In the genomic region with DNA sequence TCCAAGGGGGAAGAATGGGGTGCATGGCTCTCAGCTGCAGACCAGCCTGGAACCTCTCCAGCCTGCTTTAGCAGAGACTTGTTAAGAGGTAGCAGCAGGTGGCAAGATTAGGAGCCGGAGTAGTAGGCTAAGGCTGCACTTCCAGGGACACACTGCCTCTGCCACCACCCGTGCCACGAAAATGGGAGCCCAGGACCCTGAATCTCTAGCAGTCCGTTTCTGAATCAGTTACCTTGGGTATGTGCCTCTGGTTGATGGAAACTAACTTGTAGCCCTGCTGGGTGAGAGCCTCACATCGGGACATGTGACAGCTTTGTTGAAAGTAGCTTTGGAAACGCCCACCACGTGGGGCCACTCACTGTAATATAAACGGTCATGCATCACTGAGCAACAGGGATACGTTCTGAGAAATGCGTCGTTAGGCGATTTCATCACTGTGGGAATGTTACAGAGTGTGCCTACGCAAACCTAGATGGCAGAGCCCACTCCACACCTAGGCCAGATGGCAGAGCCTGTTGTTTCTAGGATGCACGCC, we compare ENCODE assay signal across 10 cellular contexts. TPM values are rescaled to one million over a fixed set of nuclear protein-coding genes. Genes with fewer than 3 reads are reported as not detected.
DNase-seq lines count a peak whose midpoint lies in the region; ATAC-seq and TF ChIP-seq lines count a peak whose summit lies in the region.
"Had no signal": no experiment of that assay in that cellular context is flagged by ENCODE, and none has a peak within 500 bp of the region (broad histone marks: within the 10 kb centered on the region; RNA-seq: fewer than 3 reads in every experiment).

No MANE protein-coding gene starts in this region.

- H3K79me2 ChIP-seq in smooth muscle cell (ENCODE audit: low read depth), result peaks cover 10% of the 10 kb centered on the region
- H3K79me2 ChIP-seq in GM23338 (replicated peaks; ENCODE audit: insufficient read depth), result no peaks in the 10 kb centered on the region

- no peak overlapping the region for H3K23ac ChIP-seq in IMR-90 (ENCODE audit: low read depth, low read length)

- peaks cover 13% of the 10 kb centered on the region for H3K27me3 Mint-ChIP-seq in endodermal cell (ENCODE audit: insufficient read depth)
- peaks cover 13% of the 10 kb centered on the region for H3K27me3 Mint-ChIP-seq in GM23338 (ENCODE audit: insufficient read depth, low read depth, poor library complexity)

- no peak for TF ChIP-seq RAD21 in IMR-90 (IDR thresholded peaks at IDR 0.05; ENCODE audit: low read length)

- H3K9me3 ChIP-seq in IMR-90 (ENCODE audit: control insufficient read depth, insufficient read depth, low read length) (no peaks in the 10 kb centered on the region), endodermal cell (ENCODE audit: control insufficient read depth, low read length) (no peaks in the 10 kb centered on the region), smooth muscle cell (replicated peaks; ENCODE audit: low read depth) (no peaks in the 10 kb centered on the region)

- no peak overlapping the region for H3K4me2 ChIP-seq in IMR-90 (ENCODE audit: low read depth, low read length)
- H3K4me2 ChIP-seq in smooth muscle cell, result peak overlapping the region; percentile 31
- no peak overlapping the region for H3K4me2 ChIP-seq in GM23338

- no peak overlapping the region for H4K5ac ChIP-seq in IMR-90 (ENCODE audit: low read depth, low read length)

- H3K36me3 ChIP-seq in IMR-90 (ENCODE audit: control insufficient read depth, insufficient read depth, low read length) (peaks cover 7% of the 10 kb centered on the region; the same call in 1 of the 2 replicates), endodermal cell (ENCODE audit: control insufficient read depth, insufficient read depth, low read length) (no peaks in the 10 kb centered on the region), smooth muscle cell (ENCODE audit: low read depth) (no peaks in the 10 kb centered on the region), GM23338 (ENCODE audit: insufficient read depth) (no peaks in the 10 kb centered on the region)

- H3K27ac ChIP-seq in IMR-90 (ENCODE audit: insufficient read depth, low read length) (no peak overlapping the region), endodermal cell (ENCODE audit: low read depth, low read length) (peak overlapping the region; percentile 19), smooth muscle cell (ENCODE audit: low read depth) (no peak overlapping the region), GM23338 (ENCODE audit: low read depth) (no peak overlapping the region)

- H3K9ac ChIP-seq in IMR-90 (ENCODE audit: low read depth, low read length) (no peak overlapping the region), endodermal cell (ENCODE audit: extremely low read depth, low read length, poor library complexity, severe bottlenecking) (no peak overlapping the region), smooth muscle cell (ENCODE audit: low read depth) (no peak overlapping the region)

- POLR2A ChIA-PET in IMR-90 (lab: Charles Lee; ENCODE audit: unreplicated experiment), result no interaction called here

- H3K14ac ChIP-seq in IMR-90 (replicated peaks; ENCODE audit: low read depth, low read length), result no peak overlapping the region

- no peak for TF ChIP-seq POLR2A in IMR-90 (IDR thresholded peaks at IDR 0.05; ENCODE audit: low read depth, low read length)

- 0 out of 2 replicates have a peak, but pooled peaks cover 4% of the 10 kb centered on the region for H3K9me1 ChIP-seq in IMR-90 (ENCODE audit: insufficient read depth, low read length)

- CTCF ChIA-PET in IMR-90 (lab: Yijun Ruan, JAX), result no interaction called here

- H3F3A ChIP-seq in smooth muscle cell (ENCODE audit: low read depth), result peaks cover 8% of the 10 kb centered on the region
- H3F3A ChIP-seq in GM23338 (replicated peaks; ENCODE audit: low read depth), result no peaks in the 10 kb centered on the region

- H3K4me3 ChIP-seq in IMR-90 (ENCODE audit: insufficient read depth, low read depth, low read length) (no peak overlapping the region), endodermal cell (ENCODE audit: low read length) (no peak overlapping the region), smooth muscle cell (no peak overlapping the region), GM23338 (no peak overlapping the region)

- no peak for TF ChIP-seq CTCF in IMR-90 (conservative IDR thresholded peaks at IDR 0.05; ENCODE audit: low read depth, low read length)
- no peak for TF ChIP-seq CTCF in endodermal cell (conservative IDR thresholded peaks at IDR 0.05)
- TF ChIP-seq CTCF in smooth muscle cell (IDR thresholded peaks at IDR 0.05; ENCODE audit: borderline replicate concordance, insufficient read depth, poor library complexity, severe bottlenecking), result no peak
- TF ChIP-seq CTCF in GM23338 (conservative IDR thresholded peaks at IDR 0.05; ENCODE audit: low read depth in 2 of 2), result no peak

- no peak overlapping the region for H2BK20ac ChIP-seq in IMR-90 (ENCODE audit: low read depth, low read length)

- ATAC-seq in IMR-90 (ENCODE audit: low read depth), result peak; percentile 64
- no peak for ATAC-seq in GM23338

- H3K79me1 ChIP-seq in IMR-90 (ENCODE audit: low read depth in 1 of 2, low read length in 2 of 2), result peaks cover 3 to 8% of the 10 kb centered on the region in 2 experiments; a peak in 2 of 4 replicates

- H3K4me1 Mint-ChIP-seq in endodermal cell, result peaks cover 17% of the 10 kb centered on the region
- H3K4me1 Mint-ChIP-seq in GM23338, result peaks cover 5% of the 10 kb centered on the region

- no peak overlapping the region for H3K4me3 Mint-ChIP-seq in endodermal cell
- no peak overlapping the region for H3K4me3 Mint-ChIP-seq in GM23338

- H3K9me3 Mint-ChIP-seq in endodermal cell, result no peaks in the 10 kb centered on the region
- H3K9me3 Mint-ChIP-seq in GM23338, result no peaks in the 10 kb centered on the region

- no peaks in the 10 kb centered on the region for H3K27me3 ChIP-seq in IMR-90 (ENCODE audit: control insufficient read depth, insufficient read depth, low read length)
- H3K27me3 ChIP-seq in endodermal cell (ENCODE audit: control insufficient read depth, insufficient read depth, low read length, poor library complexity, severe bottlenecking), result no peaks in the 10 kb centered on the region
- no peaks in the 10 kb centered on the region for H3K27me3 ChIP-seq in smooth muscle cell (ENCODE audit: low read depth)
- H3K27me3 ChIP-seq in GM23338 (ENCODE audit: insufficient read depth), result no peaks in the 10 kb centered on the region

- H4K8ac ChIP-seq in IMR-90 (ENCODE audit: low read depth in 2 of 2, low read length in 2 of 2), result no peak overlapping the region

- no peaks in the 10 kb centered on the region for H3K9me2 ChIP-seq in GM23338 (ENCODE audit: insufficient read depth)

- H3K56ac ChIP-seq in IMR-90 (ENCODE audit: extremely low read depth, insufficient read depth, low read length), result no peak overlapping the region

- H2BK15ac ChIP-seq in IMR-90 (ENCODE audit: low read depth, low read length), result no peak overlapping the region

- WGBS in IMR-90 (ENCODE audit: extremely low coverage in 2 of 2, insufficient read length in 1 of 2), 2 experiments, result 29% methylated on average over 6 of the region's 14 CpGs; no CpG with 5 or more reads in 1 of the 2 experiments
- WGBS in endodermal cell (ENCODE audit: insufficient coverage in 1 of 2, insufficient read length in 1 of 2), 2 experiments, result 79 to 83% methylated on average over 14 of the region's 14 CpGs
- WGBS in smooth muscle cell (ENCODE audit: low lambda C conversion rate), result 53% methylated on average over 14 of the region's 14 CpGs

- peak overlapping the region; percentile 33 for H2AK9ac ChIP-seq in IMR-90 (replicated peaks; ENCODE audit: low read depth, low read length, poor library complexity)

- BruUV-seq in IMR-90 (replicated peaks; lab: Mats Ljungman, UMichigan), result no TSS peak

- H3K27ac Mint-ChIP-seq in endodermal cell (no peak overlapping the region), GM23338 (no peak overlapping the region)

- in situ Hi-C loops in IMR-90 (cut with MboI; ENCODE audit: low sequenced_read_pairs), result no loop called here

- H3K18ac ChIP-seq in IMR-90 (ENCODE audit: low read depth, low read length), result no peak overlapping the region

- H2BK120ac ChIP-seq in IMR-90 (ENCODE audit: low read depth, low read length), result no peak overlapping the region

- H2AFZ ChIP-seq in IMR-90 (replicated peaks; ENCODE audit: low read length, poor library complexity) (peak overlapping the region; percentile 35), smooth muscle cell (ENCODE audit: low read depth) (no peak overlapping the region), GM23338 (no peak overlapping the region; the same call in 1 of the 2 replicates)

- H4K20me1 ChIP-seq in IMR-90 (ENCODE audit: insufficient read depth, low read length), result no peaks in the 10 kb centered on the region; the same call in 1 of the 2 replicates
- no peaks in the 10 kb centered on the region for H4K20me1 ChIP-seq in smooth muscle cell (ENCODE audit: low read depth)
- no peaks in the 10 kb centered on the region for H4K20me1 ChIP-seq in GM23338 (replicated peaks; ENCODE audit: insufficient read depth)

- H2AK5ac ChIP-seq in IMR-90 (ENCODE audit: low read depth, low read length), result peak overlapping the region; percentile 4; the same call in 1 of the 2 replicates

- H2BK5ac ChIP-seq in IMR-90 (ENCODE audit: low read depth, low read length, poor library complexity, severe bottlenecking), result no peak overlapping the region

- DNase-seq in IMR-90 (peak; percentile 78), NCI-H2171 treated with DMSO at 0.1 percent for 48 hours (lab: John Stamatoyannopoulos, UW) (peak; percentile 79), endodermal cell (no peak), smooth muscle cell (lab: John Stamatoyannopoulos, UW; ENCODE audit: unreplicated experiment) (no peak), cortex of kidney (lab: John Stamatoyannopoulos, UW) (no peak), GOT3 (lab: John Stamatoyannopoulos, UW) (no peak), GM23338 (ENCODE audit: low spot score) (no peak)
- DNase-seq: activated T-cell treated with anti-CD3 and anti-CD28 coated beads, Interleukin-2, amount 50 U/mL, for 48 hours; KBM-7 had no signal

- intact Hi-C loops in IMR-90 (cut with micrococcal nuclease), result no loop called here

- no peak overlapping the region for H3K4ac ChIP-seq in IMR-90 (ENCODE audit: low read depth, low read length)

- dilution Hi-C loops in IMR-90 (cut with HindIII; ENCODE audit: low sequenced_read_pairs, unreplicated experiment), result no loop called here

- H4K91ac ChIP-seq in IMR-90 (ENCODE audit: insufficient read depth, low read depth, low read length), result no peak overlapping the region

- H3K36me3 Mint-ChIP-seq in endodermal cell (ENCODE audit: low read depth) (no peaks in the 10 kb centered on the region), GM23338 (ENCODE audit: low read depth) (no peaks in the 10 kb centered on the region)

- H3K4me1 ChIP-seq in IMR-90 (ENCODE audit: control insufficient read depth, insufficient read depth, low read length) (peaks cover 16% of the 10 kb centered on the region), endodermal cell (ENCODE audit: control insufficient read depth, insufficient read depth, low read length) (no peaks in the 10 kb centered on the region), smooth muscle cell (ENCODE audit: low read depth) (peaks cover 13% of the 10 kb centered on the region), GM23338 (ENCODE audit: insufficient read depth) (no peaks in the 10 kb centered on the region; the same call in 1 of the 2 replicates)

RNA-seq across cellular contexts. Expression of a gene that starts 25.9 kb away (rescaled TPM):
- 23.1 and 28.5 TPM in 2 replicates for total RNA-seq in IMR-90 (2012; rRNA removed)
- 94.9 and 108 TPM in 2 replicates for polyA plus RNA-seq in IMR-90 (2012; rRNA removed)
- polyA plus RNA-seq in IMR-90 (2012; cell fraction: cytosol; rRNA removed), result 64.6 and 74.8 TPM in 2 replicates
- polyA plus RNA-seq in IMR-90 (2012; cell fraction: nucleus; rRNA removed; ENCODE audit: low replicate concordance), result 18.9 and 71.3 TPM in 2 replicates
- total RNA-seq in endodermal cell, result 1 to 10 TPM; 1.7 to 3.1 TPM
- polyA plus RNA-seq in endodermal cell (2013, experiment 1 of 2), result 39.5 TPM
- polyA plus RNA-seq in endodermal cell (2013, experiment 2 of 2), result 37.5 TPM
- total RNA-seq in smooth muscle cell, result 175 and 197 TPM in 2 replicates
- 170 and 257 TPM in 2 replicates for polyA plus RNA-seq in smooth muscle cell
- total RNA-seq in GM23338 (2014; rRNA removed; shearing (Covaris generic)), result 16.1 and 16.5 TPM in 2 replicates
- polyA plus RNA-seq in GM23338 (2016; fragmentation: Nextera tagmentation; extraction: Ambion mirVana), result 8.1 and 12.2 TPM in 2 replicates

RNA-seq across cellular contexts. Expression of a gene that starts 32.8 kb away (rescaled TPM):
- total RNA-seq in IMR-90 (2012; rRNA removed) (not detected in 2 replicates), endodermal cell (not detected), smooth muscle cell (not detected in 2 replicates)
- polyA plus RNA-seq in IMR-90 (2012; rRNA removed) (not detected in 2 replicates), smooth muscle cell (not detected in 2 replicates), GM23338 (2016; fragmentation: Nextera tagmentation; extraction: Ambion mirVana) (not detected in 2 replicates)
- not detected in 2 replicates for polyA plus RNA-seq in IMR-90 (2012; cell fraction: cytosol; rRNA removed)
- 0.10 TPM in 1 of 2 replicates, not detected in the other for polyA plus RNA-seq in IMR-90 (2012; cell fraction: nucleus; rRNA removed; ENCODE audit: low replicate concordance)
- not detected for polyA plus RNA-seq in endodermal cell (2013, experiment 1 of 2)
- not detected for polyA plus RNA-seq in endodermal cell (2013, experiment 2 of 2)
- total RNA-seq in GM23338 (2014; rRNA removed; shearing (Covaris generic)), result not detected in 2 replicates
- total RNA-seq: lung microvascular endothelial cell had no signal

Comparison
In these comparisons a context has a peak if more than half of its experiments do, and no peak if none do; other contexts are left out.
1. DNase-seq: peak in IMR-90 (single experiment) and NCI-H2171 treated with DMSO at 0.1 percent for 48 hours (single experiment); none in endodermal cell (single experiment), smooth muscle cell (single experiment), cortex of kidney (single experiment), GOT3 (single experiment) and GM23338 (single experiment).